In the genomic region with DNA sequence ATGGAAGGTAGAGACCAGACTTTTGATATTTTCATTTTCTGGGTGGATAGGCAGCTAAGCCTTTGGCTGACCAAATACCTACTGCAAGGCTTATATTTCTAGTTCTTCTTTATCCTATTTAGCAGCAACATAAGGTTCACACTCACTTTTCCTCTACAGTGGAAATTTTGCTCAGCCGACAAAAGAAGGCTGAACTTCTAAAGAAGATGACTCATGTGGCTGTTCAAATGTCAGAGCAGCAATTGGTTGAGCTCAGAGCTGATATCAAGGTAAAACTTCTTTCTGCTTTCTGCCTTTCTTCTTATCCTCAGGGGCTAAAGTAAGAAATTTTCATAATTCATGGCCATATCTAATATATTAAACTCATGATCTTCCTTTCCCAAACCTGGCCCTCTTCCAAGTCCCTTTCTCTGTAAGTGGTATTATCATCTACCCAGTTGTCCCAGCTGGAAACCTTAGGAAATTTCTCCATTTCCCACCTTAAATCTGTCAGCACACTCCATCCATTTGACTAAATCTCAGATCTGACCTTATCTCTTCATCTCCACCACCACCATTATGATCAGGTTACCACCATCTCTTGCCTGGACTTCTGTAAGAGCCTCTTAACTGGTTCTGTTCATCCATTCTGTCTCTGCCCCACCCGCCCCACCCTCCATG, we compare ENCODE assay signal across 14 cellular contexts. TPM values are rescaled to one million over a fixed set of nuclear protein-coding genes. Genes with fewer than 3 reads are reported as not detected.
DNase-seq lines count a peak whose midpoint lies in the region; ATAC-seq and TF ChIP-seq lines count a peak whose summit lies in the region.
"Had no signal": no experiment of that assay in that cellular context is flagged by ENCODE, and none has a peak within 500 bp of the region (broad histone marks: within the 10 kb centered on the region; RNA-seq: fewer than 3 reads in every experiment).

No MANE protein-coding gene starts in this region.

- H3K9me3 ChIP-seq in WERI-Rb-1 (ENCODE audit: severe bottlenecking), result no peaks in the 10 kb centered on the region
- H3K9me3 ChIP-seq in esophagus squamous epithelium, result no peaks in the 10 kb centered on the region
- H3K9me3 ChIP-seq: testis had no signal

- no peaks in the 10 kb centered on the region for H3K4me1 ChIP-seq in esophagus squamous epithelium
- H3K4me1 ChIP-seq: testis had no signal

- intact Hi-C loops in esophagus squamous epithelium (cut with DNase I), result no loop called here

- peak overlapping the region; percentile 21; the same call in 1 of the 2 replicates for H3K27ac ChIP-seq in WERI-Rb-1
- no peak overlapping the region for H3K27ac ChIP-seq in esophagus squamous epithelium
- H3K27ac ChIP-seq: coronary artery, testis had no signal

- no peak for DNase-seq in activated naive CD8-positive, alpha-beta T cell treated with anti-CD3 and anti-CD28 coated beads, Interleukin-2, amount 10 ng/mL, durations not matched to agents 7 days and 5 days
- no peak for DNase-seq in activated naive CD8-positive, alpha-beta T cell treated with anti-CD3 and anti-CD28 coated beads for 36 hours
- DNase-seq in WERI-Rb-1 (no peak), fibroblast of villous mesenchyme (ENCODE audit: low read depth) (peak; percentile 56), esophagus squamous epithelium (lab: John Stamatoyannopoulos, UW) (no peak), cerebellum (ENCODE audit: low spot score) (no peak), H4 (ENCODE audit: low spot score) (no peak)
- DNase-seq: activated CD4-positive, CD25-positive, alpha-beta regulatory T cell; DMS153; stimulated activated CD4-positive, alpha-beta T cell treated with anti-CD3 and anti-CD28 coated beads, Interleukin-12 subunit alpha, Interleukin-12 subunit beta, amount 100 ng/mL, for 4 hours; testis had no signal

- no peak overlapping the region for H3K27ac Mint-ChIP-seq in activated naive CD8-positive, alpha-beta T cell treated with anti-CD3 and anti-CD28 coated beads, Interleukin-2, amount 10 ng/mL, durations not matched to agents 7 days and 5 days
- H3K27ac Mint-ChIP-seq in activated naive CD8-positive, alpha-beta T cell treated with anti-CD3 and anti-CD28 coated beads for 36 hours, result no peak overlapping the region
- H3K27ac Mint-ChIP-seq: activated naive CD8-positive, alpha-beta T cell had no signal

- no peak for TF ChIP-seq CTCF in WERI-Rb-1 (IDR thresholded peaks at IDR 0.05; ENCODE audit: low read depth, low read length)
- no peak for TF ChIP-seq CTCF in fibroblast of villous mesenchyme (IDR thresholded peaks at IDR 0.05; ENCODE audit: insufficient read depth, low read depth, low read length)
- no peak for TF ChIP-seq CTCF in esophagus squamous epithelium (IDR thresholded peaks at IDR 0.05)

- peak; percentile 33 for ATAC-seq in activated naive CD8-positive, alpha-beta T cell treated with anti-CD3 and anti-CD28 coated beads, Interleukin-2, amount 10 ng/mL, durations not matched to agents 7 days and 5 days (ENCODE audit: low read depth)
- no peak for ATAC-seq in HG03175 (IDR thresholded peaks at IDR 0.05; ENCODE audit: unreplicated experiment)

- no peaks in the 10 kb centered on the region for H3K27me3 Mint-ChIP-seq in activated naive CD8-positive, alpha-beta T cell treated with anti-CD3 and anti-CD28 coated beads, Interleukin-2, amount 10 ng/mL, durations not matched to agents 7 days and 5 days
- no peaks in the 10 kb centered on the region for H3K27me3 Mint-ChIP-seq in activated naive CD8-positive, alpha-beta T cell treated with anti-CD3 and anti-CD28 coated beads for 36 hours
- H3K27me3 Mint-ChIP-seq: activated naive CD8-positive, alpha-beta T cell had no signal

- WGBS in esophagus squamous epithelium, 2 donors, result 53 to 72% methylated on average over 2 of the region's 2 CpGs

- H3K4me3 Mint-ChIP-seq in activated naive CD8-positive, alpha-beta T cell treated with anti-CD3 and anti-CD28 coated beads, Interleukin-2, amount 10 ng/mL, durations not matched to agents 7 days and 5 days, result no peak overlapping the region
- no peak overlapping the region for H3K4me3 Mint-ChIP-seq in activated naive CD8-positive, alpha-beta T cell treated with anti-CD3 and anti-CD28 coated beads for 36 hours
- H3K4me3 Mint-ChIP-seq: activated naive CD8-positive, alpha-beta T cell had no signal

- H3K4me3 ChIP-seq in WERI-Rb-1 (ENCODE audit: low read depth, low read length), result no peak overlapping the region
- no peak overlapping the region for H3K4me3 ChIP-seq in fibroblast of villous mesenchyme (ENCODE audit: low read depth, low read length)
- no peak overlapping the region for H3K4me3 ChIP-seq in esophagus squamous epithelium
- H3K4me3 ChIP-seq: coronary artery, testis had no signal

- no peaks in the 10 kb centered on the region; the same call in none of the 2 replicates for H3K36me3 ChIP-seq in WERI-Rb-1
- peaks cover 0 to 27% (median 0%) of the 10 kb centered on the region in 3 donors for H3K36me3 ChIP-seq in esophagus squamous epithelium

- peaks cover 2% of the 10 kb centered on the region for H3K4me1 Mint-ChIP-seq in activated naive CD8-positive, alpha-beta T cell treated with anti-CD3 and anti-CD28 coated beads, Interleukin-2, amount 10 ng/mL, durations not matched to agents 7 days and 5 days
- peaks cover 6% of the 10 kb centered on the region for H3K4me1 Mint-ChIP-seq in activated naive CD8-positive, alpha-beta T cell treated with anti-CD3 and anti-CD28 coated beads for 36 hours

- no peaks in the 10 kb centered on the region for H3K9me3 Mint-ChIP-seq in activated naive CD8-positive, alpha-beta T cell treated with anti-CD3 and anti-CD28 coated beads, Interleukin-2, amount 10 ng/mL, durations not matched to agents 7 days and 5 days
- no peaks in the 10 kb centered on the region for H3K9me3 Mint-ChIP-seq in activated naive CD8-positive, alpha-beta T cell treated with anti-CD3 and anti-CD28 coated beads for 36 hours

- H3K36me3 Mint-ChIP-seq in activated naive CD8-positive, alpha-beta T cell treated with anti-CD3 and anti-CD28 coated beads, Interleukin-2, amount 10 ng/mL, durations not matched to agents 7 days and 5 days, result no peaks in the 10 kb centered on the region
- peaks cover 2% of the 10 kb centered on the region for H3K36me3 Mint-ChIP-seq in activated naive CD8-positive, alpha-beta T cell treated with anti-CD3 and anti-CD28 coated beads for 36 hours

- H3K27me3 ChIP-seq in WERI-Rb-1 (ENCODE audit: insufficient read depth, low read depth, severe bottlenecking) (no peaks in the 10 kb centered on the region), esophagus squamous epithelium (no peaks in the 10 kb centered on the region)
- H3K27me3 ChIP-seq: testis had no signal

- POLR2A ChIA-PET in activated naive CD8-positive, alpha-beta T cell treated with anti-CD3 and anti-CD28 coated beads, Interleukin-2, amount 10 ng/mL, durations not matched to agents 7 days and 5 days (lab: Charles Lee), result no interaction called here

- TF ChIP-seq POLR2A in esophagus squamous epithelium (IDR thresholded peaks at IDR 0.05), result no peak

RNA-seq across cellular contexts. Expression of a gene that starts 19.8 kb away (rescaled TPM):
- 1 to 10 TPM; 5.4 to 5.8 TPM for total RNA-seq in activated naive CD8-positive, alpha-beta T cell treated with anti-CD3 and anti-CD28 coated beads, Interleukin-2, amount 10 ng/mL, durations not matched to agents 7 days and 5 days
- total RNA-seq in activated naive CD8-positive, alpha-beta T cell treated with anti-CD3 and anti-CD28 coated beads for 36 hours, result 10 to 100 TPM; 10.2 to 10.9 TPM
- under 0.01 TPM in 2 replicates for total RNA-seq in fibroblast of villous mesenchyme
- total RNA-seq in esophagus squamous epithelium, result under 1 TPM in 1 of 4 donors, not detected in 3; 0.38 TPM
- total RNA-seq in cerebellum, result 2.2 TPM
- total RNA-seq in H4 (2014; rRNA removed; shearing (Covaris generic)), result 0.70 and 1.6 TPM in 2 replicates

RNA-seq across cellular contexts. Expression of a gene that starts 48.9 kb away (rescaled TPM):
- 10 to 100 TPM; 83.8 to 83.9 TPM for total RNA-seq in activated naive CD8-positive, alpha-beta T cell treated with anti-CD3 and anti-CD28 coated beads, Interleukin-2, amount 10 ng/mL, durations not matched to agents 7 days and 5 days
- 10 to 100 TPM; 73.6 to 78.2 TPM for total RNA-seq in activated naive CD8-positive, alpha-beta T cell treated with anti-CD3 and anti-CD28 coated beads for 36 hours
- total RNA-seq in fibroblast of villous mesenchyme (47.5 and 61.5 TPM in 2 replicates), esophagus squamous epithelium (10 to 100 TPM; 38.8 to 54.2 (median 45.0) TPM), cerebellum (25.5 TPM)
- total RNA-seq in H4 (2014; rRNA removed; shearing (Covaris generic)), result 71.7 and 77.8 TPM in 2 replicates
